ENCODE assay signal across 8 cellular contexts in genomic region chr4:186844059-186844681, GRCh38.
DNase-seq lines count a peak whose midpoint lies in the region; ATAC-seq, FAIRE-seq and TF ChIP-seq lines count a peak whose summit lies in the region.

No MANE protein-coding gene starts in this region.

- CTCF ChIA-PET in activated CD8-positive, alpha-beta memory T cell treated with anti-CD3 and anti-CD28 coated beads, Interleukin-2, amount 10 ng/mL, durations not matched to agents 7 days and 5 days (lab: Charles Lee): no interaction called here

- H3K4me1 ChIP-seq in HUES48 (ENCODE audit: control insufficient read depth, insufficient read depth, low read length) (peaks cover 12% of the 10 kb centered on the region; the same call in 1 of the 2 replicates), body of pancreas (peaks cover 11% of the 10 kb centered on the region), kidney (ENCODE audit: control insufficient read depth in 1 of 2, insufficient read depth in 1 of 2, low read depth in 1 of 2, low read length in 2 of 2) (peaks cover 0 to 3% of the 10 kb centered on the region in 2 donors), subcutaneous abdominal adipose tissue (ENCODE audit: control insufficient read depth in 5 of 5, insufficient read depth in 5 of 5, low read length in 5 of 5) (peaks cover 4 to 25% (median 16%) of the 10 kb centered on the region in 5 donors)

- 4 to 14% methylated on average over 8 of the region's 8 CpGs for WGBS in body of pancreas, 2 donors

- H3K9me3 ChIP-seq in HUES48 (ENCODE audit: control insufficient read depth, insufficient read depth, low read length): no peaks in the 10 kb centered on the region
- no peaks in the 10 kb centered on the region for H3K9me3 ChIP-seq in body of pancreas
- H3K9me3 ChIP-seq in kidney (ENCODE audit: control insufficient read depth in 1 of 2, low read length in 2 of 2): no peaks in the 10 kb centered on the region
- H3K9me3 ChIP-seq in subcutaneous abdominal adipose tissue (ENCODE audit: control insufficient read depth in 5 of 5, low read length in 5 of 5): no peaks in the 10 kb centered on the region

- TF ChIP-seq POLR2A in body of pancreas (IDR thresholded peaks at IDR 0.05): peak in 2 of 3 donors; percentile 10 to 22

- H3K9ac ChIP-seq in HUES48 (ENCODE audit: low read depth, low read length) (no peak overlapping the region), kidney (ENCODE audit: low read length in 2 of 2) (no peak overlapping the region), subcutaneous abdominal adipose tissue (ENCODE audit: low read length in 5 of 5) (peak overlapping the region in 4 of 5 donors; percentile 35 to 68 (median 36))

- no peak overlapping the region for H3K4me3 Mint-ChIP-seq in activated CD8-positive, alpha-beta memory T cell treated with anti-CD3 and anti-CD28 coated beads, Interleukin-2, amount 10 ng/mL, durations not matched to agents 7 days and 5 days

- FAIRE-seq in kidney (lab: Jason Lieb, UNC): no peak

- peak overlapping the region; percentile 7 for H3K27ac ChIP-seq in HUES48 (ENCODE audit: low read depth, low read length)
- peak overlapping the region in 3 of 4 donors; percentile 56 to 73 (median 57) for H3K27ac ChIP-seq in body of pancreas
- H3K27ac ChIP-seq in kidney (ENCODE audit: low read depth in 2 of 2, low read length in 2 of 2): peak overlapping the region; percentile 25 to 86
- H3K27ac ChIP-seq in subcutaneous abdominal adipose tissue (ENCODE audit: low read depth, low read length): peak overlapping the region; percentile 71

- H3K9me3 Mint-ChIP-seq in activated CD8-positive, alpha-beta memory T cell treated with anti-CD3 and anti-CD28 coated beads, Interleukin-2, amount 10 ng/mL, durations not matched to agents 7 days and 5 days (ENCODE audit: low read depth): peaks cover 2% of the 10 kb centered on the region

- TF ChIP-seq CTCF in body of pancreas (IDR thresholded peaks at IDR 0.05) (no peak), kidney (IDR thresholded peaks at IDR 0.05; ENCODE audit: borderline replicate concordance, extremely low read depth, insufficient read depth) (no peak)

- H3K27ac Mint-ChIP-seq in activated CD8-positive, alpha-beta memory T cell treated with anti-CD3 and anti-CD28 coated beads, Interleukin-2, amount 10 ng/mL, durations not matched to agents 7 days and 5 days: no peak overlapping the region

- H3K4me3 ChIP-seq in HUES48 (ENCODE audit: low read depth, low read length) (no peak overlapping the region), body of pancreas (no peak overlapping the region), kidney (ENCODE audit: low read length in 2 of 2) (peak overlapping the region; percentile 15 to 18), subcutaneous abdominal adipose tissue (ENCODE audit: low read depth in 1 of 5, low read length in 5 of 5) (peak overlapping the region; percentile 23 to 64 (median 41))

- H3K36me3 ChIP-seq in HUES48 (ENCODE audit: control insufficient read depth, insufficient read depth, low read length): no peaks in the 10 kb centered on the region
- H3K36me3 ChIP-seq in body of pancreas (replicated peaks in 1 of 2; ENCODE audit: insufficient read depth in 1 of 2, low read depth in 2 of 2): no peaks in the 10 kb centered on the region
- no peaks in the 10 kb centered on the region for H3K36me3 ChIP-seq in kidney (ENCODE audit: control insufficient read depth in 1 of 2, insufficient read depth in 2 of 2, low read length in 2 of 2)
- H3K36me3 ChIP-seq in subcutaneous abdominal adipose tissue (ENCODE audit: control insufficient read depth in 5 of 5, insufficient read depth in 5 of 5, low read length in 5 of 5): no peaks in the 10 kb centered on the region

- intact Hi-C loops in body of pancreas (cut with DNase I) (no loop called here), kidney (cut with DNase I) (no loop called here)

- H3K27me3 ChIP-seq in HUES48 (ENCODE audit: control insufficient read depth, insufficient read depth, low read length) (no peaks in the 10 kb centered on the region), body of pancreas (no peaks in the 10 kb centered on the region), subcutaneous abdominal adipose tissue (ENCODE audit: control insufficient read depth in 5 of 5, insufficient read depth in 4 of 5, low read length in 5 of 5) (no peaks in the 10 kb centered on the region)

- H3K4me1 Mint-ChIP-seq in activated CD8-positive, alpha-beta memory T cell treated with anti-CD3 and anti-CD28 coated beads, Interleukin-2, amount 10 ng/mL, durations not matched to agents 7 days and 5 days: no peaks in the 10 kb centered on the region

- DNase-seq in body of pancreas (peak; percentile 30 to 58 (median 32)), kidney (no peak), hypothalamus (lab: John Stamatoyannopoulos, UW) (no peak), NCI-H526 (lab: John Stamatoyannopoulos, UW) (no peak)
- DNase-seq in activated CD8-positive, alpha-beta memory T cell treated with anti-CD3 and anti-CD28 coated beads, Interleukin-2, amount 10 ng/mL, durations not matched to agents 7 days and 5 days: no peak

- ATAC-seq in body of pancreas (peak; percentile 70), HG02642 (IDR thresholded peaks at IDR 0.05; ENCODE audit: poor library complexity, unreplicated experiment) (no peak)
- ATAC-seq in activated CD8-positive, alpha-beta memory T cell treated with anti-CD3 and anti-CD28 coated beads, Interleukin-2, amount 10 ng/mL, durations not matched to agents 7 days and 5 days: no peak

- H3K36me3 Mint-ChIP-seq in activated CD8-positive, alpha-beta memory T cell treated with anti-CD3 and anti-CD28 coated beads, Interleukin-2, amount 10 ng/mL, durations not matched to agents 7 days and 5 days: no peaks in the 10 kb centered on the region

- no peaks in the 10 kb centered on the region for H3K27me3 Mint-ChIP-seq in activated CD8-positive, alpha-beta memory T cell treated with anti-CD3 and anti-CD28 coated beads, Interleukin-2, amount 10 ng/mL, durations not matched to agents 7 days and 5 days

Comparison
In these comparisons a context has a peak if more than half of its experiments do, and no peak if none do; other contexts are left out.
1. H3K27ac ChIP-seq: peak in every context shown above with its lines; median percentile 71 in subcutaneous abdominal adipose tissue; 57 in body of pancreas; 56 in kidney; 7 in HUES48.
2. H3K4me3 ChIP-seq: peak in kidney (2 of 2) and subcutaneous abdominal adipose tissue (5 of 5); none in HUES48 (single experiment) and body of pancreas (0 of 2).
3. H3K9ac ChIP-seq: peak in subcutaneous abdominal adipose tissue (4 of 5); none in HUES48 (single experiment) and kidney (0 of 2).
4. DNase-seq: peak in body of pancreas (4 of 4); none in kidney (single experiment), activated CD8-positive, alpha-beta memory T cell treated with anti-CD3 and anti-CD28 coated beads, Interleukin-2, amount 10 ng/mL, durations not matched to agents 7 days and 5 days (single experiment), hypothalamus (0 of 51) and NCI-H526 (0 of 2).